Comparison of ENCODE assay signal across 21 cellular contexts in genomic region chr20:50393990-50394561, GRCh38.
DNase-seq lines count a peak whose midpoint lies in the region; ATAC-seq and TF ChIP-seq lines count a peak whose summit lies in the region.
"Had no signal": no experiment of that assay in that cellular context is flagged by ENCODE, and none has a peak within 500 bp of the region (broad histone marks: within the 10 kb centered on the region; RNA-seq: fewer than 3 reads in every experiment).

No MANE protein-coding gene starts in this region.

- ATAC-seq in heart left ventricle (no peak), Right ventricle myocardium inferior (no peak), GM18505 (IDR thresholded peaks at IDR 0.05; ENCODE audit: unreplicated experiment) (no peak), HG03159 (IDR thresholded peaks at IDR 0.05; ENCODE audit: unreplicated experiment) (no peak)
- no peak for ATAC-seq in naive thymus-derived CD4-positive, alpha-beta T cell
- ATAC-seq: activated naive CD4-positive, alpha-beta T cell treated with anti-CD3 and anti-CD28 coated beads, Interleukin-2, amount 50 U/mL, for 72 hours; activated T-cell treated with anti-CD3 and anti-CD28 coated beads, Interleukin-2, amount 50 U/mL, for 4 hours; effector memory CD8-positive, alpha-beta T cell; left lung had no signal

- POLR2A ChIA-PET in naive thymus-derived CD4-positive, alpha-beta T cell (lab: Charles Lee) = no interaction called here

- H3K9me3 ChIP-seq in heart left ventricle = no peaks in the 10 kb centered on the region
- H3K9me3 ChIP-seq in colonic mucosa = no peaks in the 10 kb centered on the region
- no peaks in the 10 kb centered on the region for H3K9me3 ChIP-seq in sigmoid colon
- H3K9me3 ChIP-seq in uterus = no peaks in the 10 kb centered on the region
- no peaks in the 10 kb centered on the region for H3K9me3 ChIP-seq in naive thymus-derived CD4-positive, alpha-beta T cell (ENCODE audit: control insufficient read depth in 2 of 3, low read length in 3 of 3)
- H3K9me3 ChIP-seq: left lung had no signal

- TF ChIP-seq POLR2A in heart left ventricle (IDR thresholded peaks at IDR 0.05) (no peak), sigmoid colon (IDR thresholded peaks at IDR 0.05) (no peak), uterus (IDR thresholded peaks at IDR 0.05) (no peak), GM18505 (IDR thresholded peaks at IDR 0.05; ENCODE audit: borderline replicate concordance, extremely low read depth, insufficient read depth, insufficient read length) (no peak)

- H3K36me3 ChIP-seq in heart left ventricle = no peaks in the 10 kb centered on the region
- H3K36me3 ChIP-seq in colonic mucosa = no peaks in the 10 kb centered on the region
- H3K36me3 ChIP-seq in sigmoid colon = no peaks in the 10 kb centered on the region
- H3K36me3 ChIP-seq in uterus = no peaks in the 10 kb centered on the region
- H3K36me3 ChIP-seq in naive thymus-derived CD4-positive, alpha-beta T cell (ENCODE audit: control insufficient read depth in 2 of 3, insufficient read depth in 3 of 3, low read length in 3 of 3) = no peaks in the 10 kb centered on the region
- H3K36me3 ChIP-seq: left lung had no signal

- H3K4me1 Mint-ChIP-seq in naive thymus-derived CD4-positive, alpha-beta T cell = peaks cover 0 to 10% (median 3%) of the 10 kb centered on the region in 7 donors

- H3K27me3 Mint-ChIP-seq in naive thymus-derived CD4-positive, alpha-beta T cell = peaks cover 0 to 8% (median 0%) of the 10 kb centered on the region in 5 donors
- H3K27me3 Mint-ChIP-seq: effector memory CD8-positive, alpha-beta T cell had no signal

- no peak overlapping the region for H3K4me3 Mint-ChIP-seq in naive thymus-derived CD4-positive, alpha-beta T cell
- H3K4me3 Mint-ChIP-seq: activated T-cell treated with anti-CD3 and anti-CD28 coated beads, Interleukin-2, amount 50 U/mL, for 4 hours; effector memory CD8-positive, alpha-beta T cell; HFFc6 had no signal

- H3K9me3 Mint-ChIP-seq in naive thymus-derived CD4-positive, alpha-beta T cell = peaks cover 0 to 1% (median 0%) of the 10 kb centered on the region in 11 donors
- H3K9me3 Mint-ChIP-seq: activated naive CD4-positive, alpha-beta T cell treated with anti-CD3 and anti-CD28 coated beads, Interleukin-2, amount 50 U/mL, for 72 hours; activated T-cell treated with anti-CD3 and anti-CD28 coated beads, Interleukin-2, amount 50 U/mL, for 4 hours; effector memory CD8-positive, alpha-beta T cell; HFFc6 had no signal

- peak overlapping the region; percentile 8 to 30 for H3K9ac ChIP-seq in colonic mucosa (ENCODE audit: low read depth in 2 of 2, low read length in 2 of 2)

- H3K36me3 Mint-ChIP-seq in naive thymus-derived CD4-positive, alpha-beta T cell = no peaks in the 10 kb centered on the region
- H3K36me3 Mint-ChIP-seq: activated naive CD4-positive, alpha-beta T cell treated with anti-CD3 and anti-CD28 coated beads, Interleukin-2, amount 50 U/mL, for 72 hours had no signal

- H3K27ac ChIP-seq in heart left ventricle (peak overlapping the region in 11 of 12 donors; percentile 70 to 95 (median 82)), colonic mucosa (no peak overlapping the region), sigmoid colon (peak overlapping the region; percentile 71 to 87 (median 77)), uterus (peak overlapping the region; percentile 67 to 74)
- H3K27ac ChIP-seq in naive thymus-derived CD4-positive, alpha-beta T cell (ENCODE audit: low read depth, low read length) = no peak overlapping the region

- H3K27me3 ChIP-seq in heart left ventricle (no peaks in the 10 kb centered on the region), colonic mucosa (no peaks in the 10 kb centered on the region), sigmoid colon (no peaks in the 10 kb centered on the region), uterus (no peaks in the 10 kb centered on the region)
- H3K27me3 ChIP-seq in naive thymus-derived CD4-positive, alpha-beta T cell (ENCODE audit: control insufficient read depth in 2 of 2, insufficient read depth in 2 of 2, low read length in 2 of 2) = no peaks in the 10 kb centered on the region
- H3K27me3 ChIP-seq: left lung had no signal

- no peak overlapping the region for H3K27ac Mint-ChIP-seq in naive thymus-derived CD4-positive, alpha-beta T cell
- H3K27ac Mint-ChIP-seq: activated naive CD4-positive, alpha-beta T cell treated with anti-CD3 and anti-CD28 coated beads, Interleukin-2, amount 50 U/mL, for 72 hours; effector memory CD8-positive, alpha-beta T cell; HFFc6 had no signal

- H3K4me1 ChIP-seq in heart left ventricle = peaks cover 0 to 60% (median 28%) of the 10 kb centered on the region in 12 donors
- no peaks in the 10 kb centered on the region for H3K4me1 ChIP-seq in colonic mucosa
- peaks cover 0 to 37% (median 31%) of the 10 kb centered on the region in 4 donors for H3K4me1 ChIP-seq in sigmoid colon
- H3K4me1 ChIP-seq in uterus = peaks cover 0 to 3% of the 10 kb centered on the region in 2 donors
- no peaks in the 10 kb centered on the region for H3K4me1 ChIP-seq in naive thymus-derived CD4-positive, alpha-beta T cell (ENCODE audit: control insufficient read depth in 2 of 2, insufficient read depth in 2 of 2, low read length in 2 of 2)

- TF ChIP-seq EP300 in sigmoid colon (IDR thresholded peaks at IDR 0.05) = no peak

- DNase-seq in heart left ventricle = no peak
- no peak for DNase-seq in Right ventricle myocardium inferior (ENCODE audit: missing footprints)
- no peak for DNase-seq in colonic mucosa
- no peak for DNase-seq in sigmoid colon
- no peak for DNase-seq in uterus
- DNase-seq in naive thymus-derived CD4-positive, alpha-beta T cell = no peak
- DNase-seq: 8988T; activated CD4-positive, alpha-beta T cell treated with anti-CD3 and anti-CD28 coated beads for 1 hour; activated CD8-positive, alpha-beta memory T cell treated with anti-CD3 and anti-CD28 coated beads for 24 hours; activated T-cell treated with anti-CD3 and anti-CD28 coated beads, Interleukin-2, amount 50 U/mL, for 4 hours; effector memory CD8-positive, alpha-beta T cell; HFFc6; NCI-H1417; NCI-H510A treated with DMSO at 0.1 percent for 48 hours; occipital lobe; retina; SW 1271 had no signal

- CTCF ChIA-PET in naive thymus-derived CD4-positive, alpha-beta T cell (lab: Charles Lee) = no interaction called here

- H3K4me3 ChIP-seq in heart left ventricle (no peak overlapping the region), colonic mucosa (no peak overlapping the region), sigmoid colon (no peak overlapping the region), uterus (no peak overlapping the region)
- H3K4me3 ChIP-seq in naive thymus-derived CD4-positive, alpha-beta T cell (ENCODE audit: low read length) = no peak overlapping the region
- H3K4me3 ChIP-seq: left lung had no signal

- TF ChIP-seq CTCF in heart left ventricle (IDR thresholded peaks at IDR 0.05) (no peak), colonic mucosa (IDR thresholded peaks at IDR 0.05) (no peak), sigmoid colon (IDR thresholded peaks at IDR 0.05) (no peak), uterus (IDR thresholded peaks at IDR 0.05) (no peak)

- WGBS in heart left ventricle, 4 donors = 83 to 86% (median 84%) methylated on average over 24 of the region's 24 CpGs
- 84 to 89% methylated on average over 24 of the region's 24 CpGs for WGBS in sigmoid colon, 2 donors

- intact Hi-C loops in heart left ventricle (cut with DNase I) = loop anchor here in 2 of 10 donors (10.0 kb wide), 1 partner anchor 181 kb away; no protein-coding TSS in a partner anchor
- intact Hi-C loops in Right ventricle myocardium inferior (cut with DNase I) = no loop called here
- intact Hi-C loops in colonic mucosa (cut with DNase I) = no loop called here
- intact Hi-C loops in sigmoid colon (cut with DNase I) = no loop called here
- intact Hi-C loops in uterus (cut with DNase I; ENCODE audit: low total_unique reads) = no loop called here
- intact Hi-C loops in naive thymus-derived CD4-positive, alpha-beta T cell (cut with micrococcal nuclease) = no loop called here

Comparison
In these comparisons a context has a peak if more than half of its experiments do, and no peak if none do; other contexts are left out.
1. H3K27ac ChIP-seq: peak in heart left ventricle (11 of 12), sigmoid colon (4 of 4) and uterus (2 of 2); none in colonic mucosa (single experiment) and naive thymus-derived CD4-positive, alpha-beta T cell (single experiment).